ENCODE assay signal across 29 cellular contexts in the genomic region with DNA sequence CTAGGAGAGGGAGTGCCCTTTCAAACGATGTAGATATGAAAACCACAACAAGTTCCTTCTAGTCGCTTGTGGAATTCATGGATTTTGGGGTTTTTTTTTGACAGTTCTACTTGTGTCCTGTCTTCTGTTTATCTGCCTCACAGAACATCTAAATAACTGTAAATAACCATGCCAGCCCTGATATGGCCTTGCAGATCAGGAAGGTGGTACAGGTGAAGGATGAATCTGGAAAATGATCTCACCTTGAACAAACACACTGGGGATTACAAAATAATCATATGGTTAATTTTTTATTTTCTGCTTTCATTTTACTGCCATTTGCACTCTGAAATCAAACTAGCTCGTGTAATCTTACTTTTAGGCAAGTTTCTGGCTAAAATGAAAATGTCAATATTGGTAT. TPM values are rescaled to one million over a fixed set of nuclear protein-coding genes. Genes with fewer than 3 reads are reported as not detected.
DNase-seq lines count a peak whose midpoint lies in the region; ATAC-seq, FAIRE-seq and TF ChIP-seq lines count a peak whose summit lies in the region.
"Had no signal": no experiment of that assay in that cellular context is flagged by ENCODE, and none has a peak within 500 bp of the region (broad histone marks: within the 10 kb centered on the region; RNA-seq: fewer than 3 reads in every experiment).

No MANE protein-coding gene starts in this region.

- no peaks in the 10 kb centered on the region for H3K27me3 ChIP-seq in CD8-positive, alpha-beta T cell (ENCODE audit: insufficient read depth, low read length)
- no peaks in the 10 kb centered on the region for H3K27me3 ChIP-seq in body of pancreas
- no peaks in the 10 kb centered on the region for H3K27me3 ChIP-seq in tibial artery
- H3K27me3 ChIP-seq: BE2C, SJCRH30 had no signal

- TF ChIP-seq CTCF in CD8-positive, alpha-beta T cell (IDR thresholded peaks at IDR 0.05), result no peak
- TF ChIP-seq CTCF in body of pancreas (IDR thresholded peaks at IDR 0.05), result no peak
- no peak for TF ChIP-seq CTCF in nephron progenitor cell (IDR thresholded peaks at IDR 0.05)
- no peak for TF ChIP-seq CTCF in tibial artery (IDR thresholded peaks at IDR 0.05)

- H3K27ac ChIP-seq in CD8-positive, alpha-beta T cell (ENCODE audit: low read depth, low read length), result no peak overlapping the region
- H3K27ac ChIP-seq in body of pancreas (peak overlapping the region in 3 of 4 donors; percentile 32 to 70 (median 50)), tibial artery (no peak overlapping the region)
- H3K27ac ChIP-seq: PC-9, SJCRH30 had no signal

- CTCF ChIA-PET in CD8-positive, alpha-beta T cell (lab: Charles Lee), result no interaction called here

- no peaks in the 10 kb centered on the region for H3K4me1 ChIP-seq in CD8-positive, alpha-beta T cell (ENCODE audit: insufficient read depth, low read length)
- peaks cover 20% of the 10 kb centered on the region for H3K4me1 ChIP-seq in body of pancreas
- no peaks in the 10 kb centered on the region for H3K4me1 ChIP-seq in tibial artery
- H3K4me1 ChIP-seq: BE2C, SJCRH30 had no signal

- no peaks in the 10 kb centered on the region for H3K36me3 ChIP-seq in CD8-positive, alpha-beta T cell (ENCODE audit: insufficient read depth, low read length)
- H3K36me3 ChIP-seq in body of pancreas (replicated peaks in 1 of 2; ENCODE audit: insufficient read depth in 1 of 2, low read depth in 2 of 2), result no peaks in the 10 kb centered on the region
- no peaks in the 10 kb centered on the region for H3K36me3 ChIP-seq in tibial artery
- H3K36me3 ChIP-seq: BE2C, SJCRH30 had no signal

- H3K27ac Mint-ChIP-seq in CD8-positive, alpha-beta T cell, result peak overlapping the region; percentile 32
- peak overlapping the region; percentile 93 for H3K27ac Mint-ChIP-seq in nephron progenitor cell
- H3K27ac Mint-ChIP-seq: CD14-positive monocyte had no signal

- intact Hi-C loops in CD8-positive, alpha-beta T cell (cut with DNase I, micrococcal nuclease), result no loop called here
- intact Hi-C loops in body of pancreas (cut with DNase I), result no loop called here
- intact Hi-C loops in tibial artery (cut with DNase I; ENCODE audit: low total_unique reads), result no loop called here

- POLR2A ChIA-PET in CD8-positive, alpha-beta T cell (lab: Charles Lee), result no interaction called here

- peaks cover 6% of the 10 kb centered on the region for H3K36me3 Mint-ChIP-seq in CD8-positive, alpha-beta T cell
- no peaks in the 10 kb centered on the region for H3K36me3 Mint-ChIP-seq in nephron progenitor cell (ENCODE audit: low read depth)

- no peaks in the 10 kb centered on the region for H3K9me3 ChIP-seq in CD8-positive, alpha-beta T cell (ENCODE audit: low read length)
- no peaks in the 10 kb centered on the region for H3K9me3 ChIP-seq in body of pancreas
- H3K9me3 ChIP-seq in tibial artery, result no peaks in the 10 kb centered on the region
- H3K9me3 ChIP-seq: BE2C, SJCRH30 had no signal

- 11 to 19% methylated on average over 3 of the region's 3 CpGs for WGBS in body of pancreas, 2 donors

- H3K4me3 ChIP-seq in CD8-positive, alpha-beta T cell (ENCODE audit: low read depth, low read length), result no peak overlapping the region
- H3K4me3 ChIP-seq in body of pancreas, result no peak overlapping the region
- H3K4me3 ChIP-seq in tibial artery, result no peak overlapping the region
- H3K4me3 ChIP-seq: K562, PC-9, SJCRH30 had no signal

- DNase-seq in CD8-positive, alpha-beta T cell, result no peak
- DNase-seq in DMS53 treated with DMSO at 0.1 percent for 48 hours (lab: John Stamatoyannopoulos, UW; ENCODE audit: unreplicated experiment), result peak; percentile 8
- DNase-seq in body of pancreas, result no peak
- no peak for DNase-seq in nephron progenitor cell
- DNase-seq in NCI-H2227 (lab: John Stamatoyannopoulos, UW; ENCODE audit: unreplicated experiment), result no peak
- no peak for DNase-seq in tibial artery
- no peak for DNase-seq in urothelium cell line (ENCODE audit: low spot score)
- no peak for DNase-seq in stimulated activated naive CD4-positive, alpha-beta T cell (lab: John Stamatoyannopoulos, UW)
- DNase-seq: ACHN, BE2C, H7, Kasumi-1, NCI-H1092 treated with DMSO at 0.1 percent for 48 hours, NCI-H1436, NCI-H187, NCI-H2107, NCI-H446, NCI-H524 treated with DMSO at 0.1 percent for 48 hours, NCI-H774, PC-9, SJCRH30 had no signal

- H3K4me1 Mint-ChIP-seq in CD8-positive, alpha-beta T cell (ENCODE audit: low read depth), result peaks cover 23% of the 10 kb centered on the region
- H3K4me1 Mint-ChIP-seq in nephron progenitor cell, result no peaks in the 10 kb centered on the region
- H3K4me1 Mint-ChIP-seq: CD14-positive monocyte had no signal

- FAIRE-seq in urothelium cell line (lab: Jason Lieb, UNC), result no peak
- FAIRE-seq: D721Med, G401.6, K562 had no signal

- no peaks in the 10 kb centered on the region for H3K9me3 Mint-ChIP-seq in CD8-positive, alpha-beta T cell
- H3K9me3 Mint-ChIP-seq in nephron progenitor cell, result peaks cover 5% of the 10 kb centered on the region
- H3K9me3 Mint-ChIP-seq: CD14-positive monocyte had no signal

- no peak overlapping the region for H3K4me3 Mint-ChIP-seq in CD8-positive, alpha-beta T cell
- no peak overlapping the region for H3K4me3 Mint-ChIP-seq in nephron progenitor cell
- H3K4me3 Mint-ChIP-seq: CD14-positive monocyte had no signal

- no peak for TF ChIP-seq POLR2A in body of pancreas (IDR thresholded peaks at IDR 0.05)

- ATAC-seq in CD8-positive, alpha-beta T cell, result no peak
- peak; percentile 77 for ATAC-seq in body of pancreas
- ATAC-seq: K562, Right ventricle myocardium inferior had no signal

- no peaks in the 10 kb centered on the region for H3K27me3 Mint-ChIP-seq in CD8-positive, alpha-beta T cell (ENCODE audit: low read depth)
- H3K27me3 Mint-ChIP-seq in nephron progenitor cell (ENCODE audit: low read depth, poor library complexity), result no peaks in the 10 kb centered on the region

RNA-seq across cellular contexts. Expression of a gene that starts 37.2 kb away (rescaled TPM):
- not detected for total RNA-seq in CD8-positive, alpha-beta T cell
- total RNA-seq in body of pancreas, result under 1 TPM in 1 of 2 donors, not detected in 1; 0.52 TPM
- total RNA-seq: H7, HT-29, K562, M059J, PC-9, RPMI7951, SJCRH30 had no signal

Comparison
In these comparisons a context has a peak if more than half of its experiments do, and no peak if none do; other contexts are left out.
1. H3K27ac ChIP-seq: peak in body of pancreas (3 of 4); none in CD8-positive, alpha-beta T cell (single experiment) and tibial artery (0 of 2).